In the genomic region with DNA sequence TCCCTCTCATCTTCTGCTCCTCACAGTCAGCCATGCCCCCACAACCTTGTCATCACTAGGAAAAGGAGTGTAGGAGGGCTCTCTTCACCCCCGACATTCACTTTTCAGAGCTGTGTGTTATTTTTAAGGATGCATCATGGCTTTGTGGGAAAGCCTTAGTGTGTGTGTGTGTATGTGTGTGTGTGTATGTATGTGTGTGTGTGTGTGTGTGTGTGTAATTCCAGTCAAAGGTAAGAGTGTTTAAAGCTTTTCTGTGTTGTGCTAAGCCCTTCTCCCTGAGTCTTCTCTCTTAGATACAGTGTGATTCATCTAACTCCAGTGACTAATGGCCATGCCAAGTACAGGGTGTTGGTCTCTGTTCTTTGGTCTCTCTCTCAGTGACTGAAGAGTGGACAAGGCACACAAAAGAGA, we compare ENCODE assay signal across 13 cellular contexts.
DNase-seq lines count a peak whose midpoint lies in the region; ATAC-seq and TF ChIP-seq lines count a peak whose summit lies in the region.
"Had no signal": no experiment of that assay in that cellular context is flagged by ENCODE, and none has a peak within 500 bp of the region (broad histone marks: within the 10 kb centered on the region; RNA-seq: fewer than 3 reads in every experiment).

No MANE protein-coding gene starts in this region.

- H3K4me1 ChIP-seq in IMR-90 (ENCODE audit: control insufficient read depth, insufficient read depth, low read length) (peaks cover 3% of the 10 kb centered on the region; the same call in 1 of the 2 replicates), left lung (no peaks in the 10 kb centered on the region), mesendoderm (ENCODE audit: control insufficient read depth, low read depth, low read length) (no peaks in the 10 kb centered on the region)
- H3K4me1 ChIP-seq: ascending aorta had no signal

- peak; percentile 22; the same call in 1 of the 2 replicates for TF ChIP-seq RAD21 in IMR-90 (IDR thresholded peaks at IDR 0.05; ENCODE audit: low read length)

- in situ Hi-C loops in IMR-90 (cut with MboI; ENCODE audit: low sequenced_read_pairs) = no loop called here

- dilution Hi-C loops in IMR-90 (cut with HindIII; ENCODE audit: low sequenced_read_pairs, unreplicated experiment) = no loop called here

- no peak overlapping the region for H3K9ac ChIP-seq in IMR-90 (ENCODE audit: low read depth, low read length)
- no peak overlapping the region for H3K9ac ChIP-seq in mesendoderm (ENCODE audit: low read length)

- TF ChIP-seq POLR2A in IMR-90 (IDR thresholded peaks at IDR 0.05; ENCODE audit: low read depth, low read length) = no peak

- H4K5ac ChIP-seq in IMR-90 (ENCODE audit: low read depth, low read length) (peak overlapping the region; percentile 8; the same call in 1 of the 2 replicates), mesendoderm (ENCODE audit: low read length) (no peak overlapping the region)

- TF ChIP-seq CTCF in IMR-90 (conservative IDR thresholded peaks at IDR 0.05; ENCODE audit: low read depth, low read length) (no peak), left lung (IDR thresholded peaks at IDR 0.05) (no peak)

- no peak overlapping the region for H3K56ac ChIP-seq in IMR-90 (ENCODE audit: extremely low read depth, insufficient read depth, low read length)
- H3K56ac ChIP-seq in mesendoderm (ENCODE audit: low read length) = no peak overlapping the region

- no peak overlapping the region for H2AFZ ChIP-seq in IMR-90 (replicated peaks; ENCODE audit: low read length, poor library complexity)

- H4K20me1 ChIP-seq in IMR-90 (ENCODE audit: insufficient read depth, low read length) = no peaks in the 10 kb centered on the region

- H3K27me3 ChIP-seq in IMR-90 (ENCODE audit: control insufficient read depth, insufficient read depth, low read length) = no peaks in the 10 kb centered on the region
- H3K27me3 ChIP-seq in left lung = no peaks in the 10 kb centered on the region
- no peaks in the 10 kb centered on the region for H3K27me3 ChIP-seq in mesendoderm (ENCODE audit: insufficient read depth, low read length, poor library complexity)
- H3K27me3 ChIP-seq: ascending aorta had no signal

- no peaks in the 10 kb centered on the region for H3K36me3 ChIP-seq in IMR-90 (ENCODE audit: control insufficient read depth, insufficient read depth, low read length)
- no peaks in the 10 kb centered on the region for H3K36me3 ChIP-seq in left lung
- H3K36me3 ChIP-seq in mesendoderm (ENCODE audit: control insufficient read depth, insufficient read depth, low read length) = no peaks in the 10 kb centered on the region
- H3K36me3 ChIP-seq: ascending aorta had no signal

- no peak overlapping the region for H3K4me2 ChIP-seq in IMR-90 (ENCODE audit: low read depth, low read length)
- no peak overlapping the region for H3K4me2 ChIP-seq in mesendoderm (ENCODE audit: low read length)

- H4K91ac ChIP-seq in IMR-90 (ENCODE audit: insufficient read depth, low read depth, low read length) = no peak overlapping the region; the same call in 1 of the 2 replicates

- peak; percentile 73 for ATAC-seq in IMR-90 (ENCODE audit: low read depth)
- peak; percentile 72 for ATAC-seq in left lung
- no peak for ATAC-seq in GM21529 (IDR thresholded peaks at IDR 0.05; ENCODE audit: unreplicated experiment)
- ATAC-seq: activated CD8-positive, alpha-beta memory T cell treated with anti-CD3 and anti-CD28 coated beads, Interleukin-2, amount 10 ng/mL, durations not matched to agents 7 days and 5 days had no signal

- DNase-seq in AG08396 (ENCODE audit: low spot score) (peak; percentile 42), IMR-90 (peak; percentile 81), caudate nucleus (lab: John Stamatoyannopoulos, UW) (peak in 32 of 61 donors; percentile 2 to 81 (median 24)), left lung (no peak), mesendoderm (no peak), substantia nigra (lab: John Stamatoyannopoulos, UW) (no peak), NCI-H526 treated with DMSO at 0.1 percent for 48 hours (lab: John Stamatoyannopoulos, UW) (no peak)
- DNase-seq: activated CD8-positive, alpha-beta memory T cell treated with anti-CD3 and anti-CD28 coated beads, Interleukin-2, amount 10 ng/mL, durations not matched to agents 7 days and 5 days; CD4-positive, alpha-beta memory T cell; NCI-H146; T-helper 1 cell had no signal

- no TSS peak for BruUV-seq in IMR-90 (replicated peaks; lab: Mats Ljungman, UMichigan)

- H3K4me3 ChIP-seq in IMR-90 (ENCODE audit: insufficient read depth, low read depth, low read length) = no peak overlapping the region
- no peak overlapping the region for H3K4me3 ChIP-seq in left lung
- H3K4me3 ChIP-seq in mesendoderm (ENCODE audit: low read length) = no peak overlapping the region
- H3K4me3 ChIP-seq: ascending aorta had no signal

- H3K79me2 ChIP-seq in mesendoderm (ENCODE audit: control insufficient read depth, insufficient read depth, low read length) = no peaks in the 10 kb centered on the region

- H3K79me1 ChIP-seq in IMR-90 (ENCODE audit: low read depth in 1 of 2, low read length in 2 of 2) (peaks cover 7 to 24% of the 10 kb centered on the region in 2 experiments; a peak in 2 of 4 replicates), mesendoderm (ENCODE audit: low read length) (no peaks in the 10 kb centered on the region)

- H3K27ac ChIP-seq in IMR-90 (ENCODE audit: insufficient read depth, low read length) = no peak overlapping the region
- H3K27ac ChIP-seq in caudate nucleus (ENCODE audit: low read depth, low read length) = no peak overlapping the region
- no peak overlapping the region for H3K27ac ChIP-seq in left lung
- no peak overlapping the region for H3K27ac ChIP-seq in mesendoderm (ENCODE audit: low read depth, low read length)
- no peak overlapping the region for H3K27ac ChIP-seq in substantia nigra (ENCODE audit: low read depth, low read length, poor library complexity, severe bottlenecking)
- H3K27ac ChIP-seq: ascending aorta had no signal

- no peak overlapping the region for H2AK9ac ChIP-seq in IMR-90 (replicated peaks; ENCODE audit: low read depth, low read length, poor library complexity)

- H3K9me1 ChIP-seq in IMR-90 (ENCODE audit: insufficient read depth, low read length) = peaks cover 10% of the 10 kb centered on the region

- POLR2A ChIA-PET in IMR-90 (lab: Charles Lee; ENCODE audit: unreplicated experiment) = no interaction called here

- peak overlapping the region; percentile 67 for H3K14ac ChIP-seq in IMR-90 (replicated peaks; ENCODE audit: low read depth, low read length)

- H3K4ac ChIP-seq in IMR-90 (ENCODE audit: low read depth, low read length) (peak overlapping the region; percentile 31; the same call in 1 of the 2 replicates), mesendoderm (ENCODE audit: low read depth, low read length) (no peak overlapping the region)

- H2AK5ac ChIP-seq in IMR-90 (ENCODE audit: low read depth, low read length) = no peak overlapping the region
- H2AK5ac ChIP-seq in mesendoderm (ENCODE audit: low read length) = no peak overlapping the region

- H3K9me3 ChIP-seq in IMR-90 (ENCODE audit: control insufficient read depth, insufficient read depth, low read length) (no peaks in the 10 kb centered on the region), left lung (no peaks in the 10 kb centered on the region)
- H3K9me3 ChIP-seq: ascending aorta had no signal

- H4K8ac ChIP-seq in IMR-90 (ENCODE audit: low read depth in 2 of 2, low read length in 2 of 2) (peak overlapping the region in 1 of 2 experiments; percentile 18; a peak in 1 of 4 replicates), mesendoderm (ENCODE audit: low read depth, low read length) (no peak overlapping the region)

- no CpG with 5 or more reads among the region's 1 CpG for WGBS in IMR-90 (ENCODE audit: extremely low coverage in 2 of 2, insufficient read length in 1 of 2), 2 experiments
- WGBS in mesendoderm (ENCODE audit: extremely low coverage, insufficient coverage, low lambda C conversion rate) = no CpG with 5 or more reads among the region's 1 CpG

- intact Hi-C loops in IMR-90 (cut with micrococcal nuclease) = no loop called here
- intact Hi-C loops in left lung (cut with DNase I) = no loop called here

- no peak overlapping the region for H2BK20ac ChIP-seq in IMR-90 (ENCODE audit: low read depth, low read length)

- H2BK15ac ChIP-seq in IMR-90 (ENCODE audit: low read depth, low read length) (no peak overlapping the region), mesendoderm (replicated peaks; ENCODE audit: low read depth) (no peak overlapping the region)

- no peak overlapping the region for H3K23ac ChIP-seq in IMR-90 (ENCODE audit: low read depth, low read length)
- no peak overlapping the region for H3K23ac ChIP-seq in mesendoderm (ENCODE audit: low read length)

- no peak overlapping the region for H3K18ac ChIP-seq in IMR-90 (ENCODE audit: low read depth, low read length)
- H3K18ac ChIP-seq in mesendoderm (ENCODE audit: low read length) = no peak overlapping the region

- CTCF ChIA-PET in IMR-90 (lab: Yijun Ruan, JAX) = interaction anchor here (0.7 to 1.5 kb wide), 4 partner anchors 9 to 124 kb away, joined by 3 to 7 read pairs (median 4); no protein-coding TSS in a partner anchor

- H2BK5ac ChIP-seq in IMR-90 (ENCODE audit: low read depth, low read length, poor library complexity, severe bottlenecking) (peak overlapping the region; percentile 71), mesendoderm (ENCODE audit: low read length) (no peak overlapping the region)

- H2BK120ac ChIP-seq in IMR-90 (ENCODE audit: low read depth, low read length) = no peak overlapping the region
- no peak overlapping the region for H2BK120ac ChIP-seq in mesendoderm (ENCODE audit: low read depth, low read length)

TF ChIP-seq in IMR-90, 13 proteins besides CTCF, POLR2A, EP300 and RAD21:
- TF ChIP-seq MAZ (IDR thresholded peaks at IDR 0.05; ENCODE audit: borderline replicate concordance, low read depth, low read length) (0 out of 2 replicates have a peak, but pooled peaks have one; percentile 15), RCOR1 (IDR thresholded peaks at IDR 0.05; ENCODE audit: insufficient replicate concordance, low read length) (no peak)

Comparison
In these comparisons a context has a peak if more than half of its experiments do, and no peak if none do; other contexts are left out.
1. DNase-seq: peak in AG08396 (single experiment), IMR-90 (single experiment) and caudate nucleus (32 of 61); none in left lung (0 of 2), mesendoderm (single experiment), substantia nigra (0 of 49) and NCI-H526 treated with DMSO at 0.1 percent for 48 hours (single experiment).